12 cellular contexts compared by ENCODE assay signal in genomic region chr5:159975462-159976019, GRCh38. TPM values are rescaled to one million over a fixed set of nuclear protein-coding genes. Genes with fewer than 3 reads are reported as not detected.
DNase-seq lines count a peak whose midpoint lies in the region; ATAC-seq and TF ChIP-seq lines count a peak whose summit lies in the region.
"Had no signal": no experiment of that assay in that cellular context is flagged by ENCODE, and none has a peak within 500 bp of the region (broad histone marks: within the 10 kb centered on the region; RNA-seq: fewer than 3 reads in every experiment).

No MANE protein-coding gene starts in this region.

- peak overlapping the region; percentile 51 for H3K27ac ChIP-seq in brain microvascular endothelial cell
- no peak overlapping the region for H3K27ac ChIP-seq in sigmoid colon
- no peak overlapping the region for H3K27ac ChIP-seq in effector memory CD4-positive, alpha-beta T cell (ENCODE audit: insufficient read depth, low read length, poor library complexity, severe bottlenecking)

- peak; percentile 70 for TF ChIP-seq CTCF in AG09309 (IDR thresholded peaks at IDR 0.05; ENCODE audit: control insufficient read depth, insufficient read depth, low read depth, low read length, missing control alignments)
- peak; percentile 85 for TF ChIP-seq CTCF in brain microvascular endothelial cell (IDR thresholded peaks at IDR 0.05; ENCODE audit: low read depth, low read length, missing control alignments)
- no peak for TF ChIP-seq CTCF in sigmoid colon (IDR thresholded peaks at IDR 0.05)

- no peaks in the 10 kb centered on the region for H3K9me3 ChIP-seq in sigmoid colon
- no peaks in the 10 kb centered on the region for H3K9me3 ChIP-seq in effector memory CD4-positive, alpha-beta T cell (ENCODE audit: control insufficient read depth, low read length)

- H3K4me1 ChIP-seq in sigmoid colon, result peaks cover 0 to 14% (median 4%) of the 10 kb centered on the region in 4 donors
- H3K4me1 ChIP-seq in effector memory CD4-positive, alpha-beta T cell (ENCODE audit: control insufficient read depth, insufficient read depth, low read length, poor library complexity, severe bottlenecking), result no peaks in the 10 kb centered on the region

- no peak for TF ChIP-seq EP300 in sigmoid colon (IDR thresholded peaks at IDR 0.05)

- ATAC-seq in left colon (peak; percentile 42), HG03442 (IDR thresholded peaks at IDR 0.05; ENCODE audit: unreplicated experiment) (no peak)
- ATAC-seq: stimulated activated naive B cell treated with anti-CD40 and anti-IgM and Interleukin-4, amounts not matched to agents 10 μg/mL and 1 μg/mL and 100 μg/mL, for 72 hours had no signal

- H3K27me3 ChIP-seq in brain microvascular endothelial cell (replicated peaks), result no peaks in the 10 kb centered on the region
- peaks cover 12 to 34% (median 30%) of the 10 kb centered on the region in 3 donors for H3K27me3 ChIP-seq in sigmoid colon
- H3K27me3 ChIP-seq in effector memory CD4-positive, alpha-beta T cell (replicated peaks; ENCODE audit: control insufficient read depth, insufficient read depth, low read length, poor library complexity, severe bottlenecking), result peaks cover 16% of the 10 kb centered on the region

- H3K4me3 ChIP-seq in AG09309 (ENCODE audit: control insufficient read depth, low read depth, low read length) (no peak overlapping the region), brain microvascular endothelial cell (ENCODE audit: low read depth, low read length) (no peak overlapping the region), sigmoid colon (no peak overlapping the region)
- no peak overlapping the region for H3K4me3 ChIP-seq in effector memory CD4-positive, alpha-beta T cell (ENCODE audit: insufficient read depth, low read depth, low read length, poor library complexity, severe bottlenecking)

- DNase-seq in AG09309 (ENCODE audit: low read depth), result peak; percentile 85
- peak; percentile 96 for DNase-seq in HT1080 (ENCODE audit: low read depth)
- DNase-seq in brain microvascular endothelial cell, result peak; percentile 96
- DNase-seq in left colon, result no peak
- no peak for DNase-seq in sigmoid colon
- no peak for DNase-seq in effector memory CD4-positive, alpha-beta T cell
- no peak for DNase-seq in NCI-H2227 treated with DMSO at 0.1 percent for 48 hours (lab: John Stamatoyannopoulos, UW)
- DNase-seq: central memory CD4-positive, alpha-beta T cell; DND-41; KG1; stimulated activated naive B cell treated with anti-CD40 and anti-IgM and Interleukin-4, amounts not matched to agents 10 μg/mL and 1 μg/mL and 100 μg/mL, for 72 hours had no signal

- 67 to 81% methylated on average over 2 of the region's 2 CpGs for WGBS in sigmoid colon, 2 donors

- in situ Hi-C loops in brain microvascular endothelial cell (cut with HindIII; ENCODE audit: low pct_ligation_motif_present, low sequenced_read_pairs), result no loop called here

- intact Hi-C loops in left colon (cut with DNase I, micrococcal nuclease) (no loop called here), sigmoid colon (cut with DNase I) (no loop called here)

- TF ChIP-seq POLR2A in sigmoid colon (IDR thresholded peaks at IDR 0.05), result no peak

- no peaks in the 10 kb centered on the region for H3K36me3 ChIP-seq in brain microvascular endothelial cell (replicated peaks)
- no peaks in the 10 kb centered on the region for H3K36me3 ChIP-seq in sigmoid colon
- no peaks in the 10 kb centered on the region for H3K36me3 ChIP-seq in effector memory CD4-positive, alpha-beta T cell (ENCODE audit: control insufficient read depth, insufficient read depth, low read length)

RNA-seq across cellular contexts. Expression of gene TTC1, which starts 33.4 kb away (rescaled TPM):
- 80.1 and 87.2 TPM in 2 replicates for total RNA-seq in HT1080 (2014; rRNA removed; shearing (Covaris generic))
- polyA plus RNA-seq in HT1080 (2015; cell fraction: cytosol; rRNA removed), result 90.6 and 95.3 TPM in 2 replicates
- polyA plus RNA-seq in HT1080 (2015; cell fraction: nucleus; rRNA removed), result 54.6 and 61.0 TPM in 2 replicates
- total RNA-seq in left colon (10 to 100 TPM; 40.2 to 41.7 TPM), sigmoid colon (10 to 100 TPM; 38.3 to 65.0 (median 50.9) TPM)
- 10 to 100 TPM; 52.2 to 60.8 (median 55.3) TPM for polyA plus RNA-seq in sigmoid colon

RNA-seq across cellular contexts. Expression of gene ADRA1B, which starts 59.3 kb away (rescaled TPM):
- total RNA-seq in HT1080 (2014; rRNA removed; shearing (Covaris generic)), result 0.27 and 1.1 TPM in 2 replicates
- polyA plus RNA-seq in HT1080 (2015; cell fraction: cytosol; rRNA removed), result 0.31 and 0.33 TPM in 2 replicates
- 0.49 and 0.90 TPM in 2 replicates for polyA plus RNA-seq in HT1080 (2015; cell fraction: nucleus; rRNA removed)
- 1 to 10 TPM; 1.1 to 2.5 TPM for total RNA-seq in left colon
- 1 to 10 TPM in 1 of 4 donors, under 1 TPM in 3; 0.36 to 1.8 (median 0.61) TPM for total RNA-seq in sigmoid colon
- polyA plus RNA-seq in sigmoid colon, result under 1 TPM in 2 of 3 donors, not detected in 1; 0.47 to 0.92 TPM

Comparison
In these comparisons a context has a peak if more than half of its experiments do, and no peak if none do; other contexts are left out.
1. DNase-seq: peak in AG09309 (single experiment), HT1080 (single experiment) and brain microvascular endothelial cell (single experiment); none in left colon (0 of 2), sigmoid colon (single experiment), effector memory CD4-positive, alpha-beta T cell (0 of 3) and NCI-H2227 treated with DMSO at 0.1 percent for 48 hours (single experiment).
2. CTCF ChIP-seq: peak in AG09309 (single experiment) and brain microvascular endothelial cell (single experiment); none in sigmoid colon (0 of 4).